Comparison of ENCODE assay signal across 20 cellular contexts in genomic region chr18:59565957-59566356, GRCh38.
DNase-seq lines count a peak whose midpoint lies in the region; ATAC-seq and TF ChIP-seq lines count a peak whose summit lies in the region.
"Had no signal": no experiment of that assay in that cellular context is flagged by ENCODE, and none has a peak within 500 bp of the region (broad histone marks: within the 10 kb centered on the region; RNA-seq: fewer than 3 reads in every experiment).

No MANE protein-coding gene starts in this region.

- no peak for TF ChIP-seq CTCF in GM23338 (conservative IDR thresholded peaks at IDR 0.05; ENCODE audit: low read depth in 2 of 2)

- no peaks in the 10 kb centered on the region for H3K27me3 ChIP-seq in GM23338 (ENCODE audit: insufficient read depth)
- H3K27me3 ChIP-seq in naive thymus-derived CD4-positive, alpha-beta T cell (ENCODE audit: control insufficient read depth in 2 of 2, insufficient read depth in 2 of 2, low read length in 2 of 2), result no peaks in the 10 kb centered on the region
- H3K27me3 ChIP-seq: SJCRH30 had no signal

- peaks cover 1% of the 10 kb centered on the region for H3K27me3 Mint-ChIP-seq in GM23338 (ENCODE audit: insufficient read depth, low read depth, poor library complexity)
- H3K27me3 Mint-ChIP-seq in naive thymus-derived CD4-positive, alpha-beta T cell, result peaks cover 0 to 24% (median 9%) of the 10 kb centered on the region in 5 donors

- ATAC-seq in GM23338, result no peak
- ATAC-seq in stimulated activated naive CD8-positive, alpha-beta T cell treated with anti-CD3 and anti-CD28 coated beads, Interleukin-15, Interleukin-2, amounts not matched to agents 100 U/mL and 50 U/mL, for 24 hours, result peak; percentile 21
- no peak for ATAC-seq in naive thymus-derived CD4-positive, alpha-beta T cell

- H4K20me1 ChIP-seq in GM23338 (replicated peaks; ENCODE audit: insufficient read depth), result no peaks in the 10 kb centered on the region

- DNase-seq in GM23338 (ENCODE audit: low spot score) (no peak), MV-4-11 (lab: John Stamatoyannopoulos, UW) (peak; percentile 19), hepatic stellate cell (ENCODE audit: low spot score) (peak; percentile 12), iPS-NIHi7 (ENCODE audit: extremely low spot score) (no peak)
- DNase-seq in stimulated activated naive CD8-positive, alpha-beta T cell treated with anti-CD3 and anti-CD28 coated beads, Interleukin-15, Interleukin-2, amounts not matched to agents 100 U/mL and 50 U/mL, for 24 hours, result no peak
- no peak for DNase-seq in naive thymus-derived CD4-positive, alpha-beta T cell
- no peak for DNase-seq in stimulated activated CD4-positive, alpha-beta T cell treated with anti-CD3 and anti-CD28 coated beads, Interleukin-4, amount 100 ng/mL, for 4 hours
- DNase-seq: ACHN, AML-193, DMS 273 treated with DMSO at 0.1 percent for 48 hours, GF-D8, Kasumi-1, NCI-H1105 treated with DMSO at 0.1 percent for 48 hours, NCI-H1694 treated with DMSO at 0.1 percent for 48 hours, NCI-H446, NCI-H748 treated with DMSO at 0.1 percent for 48 hours, PC-9, SJCRH30 had no signal

- no peak overlapping the region for H3K4me3 ChIP-seq in GM23338
- H3K4me3 ChIP-seq in naive thymus-derived CD4-positive, alpha-beta T cell (ENCODE audit: low read length), result no peak overlapping the region
- H3K4me3 ChIP-seq: PC-9, SJCRH30 had no signal

- no peaks in the 10 kb centered on the region; the same call in 2 of the 3 replicates for H3K9me3 Mint-ChIP-seq in GM23338
- H3K9me3 Mint-ChIP-seq in naive thymus-derived CD4-positive, alpha-beta T cell, result peaks cover 0 to 9% (median 0%) of the 10 kb centered on the region in 11 donors

- H3F3A ChIP-seq in GM23338 (replicated peaks; ENCODE audit: low read depth), result no peaks in the 10 kb centered on the region

- H3K4me3 Mint-ChIP-seq in GM23338, result no peak overlapping the region
- no peak overlapping the region for H3K4me3 Mint-ChIP-seq in naive thymus-derived CD4-positive, alpha-beta T cell
- H3K4me3 Mint-ChIP-seq: CD14-positive monocyte, IgD-negative memory B cell had no signal

- CTCF ChIA-PET in naive thymus-derived CD4-positive, alpha-beta T cell (lab: Charles Lee), result no interaction called here

- H3K9me2 ChIP-seq in GM23338 (ENCODE audit: insufficient read depth), result peaks cover 13% of the 10 kb centered on the region

- no peak overlapping the region for H2AFZ ChIP-seq in GM23338
- H2AFZ ChIP-seq: PC-9 had no signal

- peaks cover 24% of the 10 kb centered on the region for H3K4me1 Mint-ChIP-seq in GM23338
- H3K4me1 Mint-ChIP-seq in naive thymus-derived CD4-positive, alpha-beta T cell, result peaks cover 0 to 5% (median 0%) of the 10 kb centered on the region in 7 donors
- H3K4me1 Mint-ChIP-seq: CD14-positive monocyte had no signal

- H3K79me2 ChIP-seq in GM23338 (replicated peaks; ENCODE audit: insufficient read depth), result no peaks in the 10 kb centered on the region

- no peaks in the 10 kb centered on the region for H3K9me3 ChIP-seq in naive thymus-derived CD4-positive, alpha-beta T cell (ENCODE audit: control insufficient read depth in 2 of 3, low read length in 3 of 3)
- H3K9me3 ChIP-seq: SJCRH30 had no signal

- H3K36me3 Mint-ChIP-seq in GM23338 (ENCODE audit: low read depth), result no peaks in the 10 kb centered on the region
- peaks cover 0 to 3% (median 0%) of the 10 kb centered on the region in 5 donors for H3K36me3 Mint-ChIP-seq in naive thymus-derived CD4-positive, alpha-beta T cell
- H3K36me3 Mint-ChIP-seq: CD14-positive monocyte, IgD-negative memory B cell had no signal

- no peak overlapping the region for H3K27ac ChIP-seq in GM23338 (ENCODE audit: low read depth)
- H3K27ac ChIP-seq in naive thymus-derived CD4-positive, alpha-beta T cell (ENCODE audit: low read depth, low read length), result no peak overlapping the region
- H3K27ac ChIP-seq: PC-9, SJCRH30 had no signal

- intact Hi-C loops in naive thymus-derived CD4-positive, alpha-beta T cell (cut with micrococcal nuclease), result no loop called here

- H3K36me3 ChIP-seq in GM23338 (ENCODE audit: insufficient read depth), result no peaks in the 10 kb centered on the region
- no peaks in the 10 kb centered on the region for H3K36me3 ChIP-seq in naive thymus-derived CD4-positive, alpha-beta T cell (ENCODE audit: control insufficient read depth in 2 of 3, insufficient read depth in 3 of 3, low read length in 3 of 3)
- H3K36me3 ChIP-seq: SJCRH30 had no signal

- peaks cover 3% of the 10 kb centered on the region; the same call in 1 of the 2 replicates for H3K4me1 ChIP-seq in GM23338 (ENCODE audit: insufficient read depth)
- H3K4me1 ChIP-seq in naive thymus-derived CD4-positive, alpha-beta T cell (ENCODE audit: control insufficient read depth in 2 of 2, insufficient read depth in 2 of 2, low read length in 2 of 2), result no peaks in the 10 kb centered on the region
- H3K4me1 ChIP-seq: SJCRH30 had no signal

- peak overlapping the region; percentile 72; the same call in 1 of the 2 replicates for H3K27ac Mint-ChIP-seq in GM23338
- no peak overlapping the region for H3K27ac Mint-ChIP-seq in naive thymus-derived CD4-positive, alpha-beta T cell
- H3K27ac Mint-ChIP-seq: CD14-positive monocyte, IgD-negative memory B cell had no signal

- no peak overlapping the region for H3K4me2 ChIP-seq in GM23338
- H3K4me2 ChIP-seq: PC-9 had no signal

- POLR2A ChIA-PET in naive thymus-derived CD4-positive, alpha-beta T cell (lab: Charles Lee), result no interaction called here

TF ChIP-seq in GM23338, 12 proteins besides CTCF, POLR2A, EP300 and RAD21:
- TF ChIP-seq ZNF331 (CRISPR knock-in tag; IDR thresholded peaks at IDR 0.05; ENCODE audit: low read depth), result no peak
- no peak for TF ChIP-seq CREB1 (CRISPR knock-in tag; IDR thresholded peaks at IDR 0.05; ENCODE audit: low read depth)
TF ChIP-seq in GM23338: peak in this region for 0.

Comparison
In these comparisons a context has a peak if more than half of its experiments do, and no peak if none do; other contexts are left out.
1. DNase-seq: peak in MV-4-11 (single experiment) and hepatic stellate cell (single experiment); none in GM23338 (single experiment), stimulated activated naive CD8-positive, alpha-beta T cell treated with anti-CD3 and anti-CD28 coated beads, Interleukin-15, Interleukin-2, amounts not matched to agents 100 U/mL and 50 U/mL, for 24 hours (single experiment), naive thymus-derived CD4-positive, alpha-beta T cell (0 of 9), iPS-NIHi7 (single experiment) and stimulated activated CD4-positive, alpha-beta T cell treated with anti-CD3 and anti-CD28 coated beads, Interleukin-4, amount 100 ng/mL, for 4 hours (0 of 2).